In genomic region chr21:38597436-38597835, GRCh38 we compare ENCODE assay signal across 15 cellular contexts.
"Had no signal": no experiment of that assay in that cellular context is flagged by ENCODE, and none has a peak within 500 bp of the region (broad histone marks: within the 10 kb centered on the region; RNA-seq: fewer than 3 reads in every experiment).

No MANE protein-coding gene starts in this region.

- DNase-seq: activated CD4-positive, alpha-beta T cell treated with anti-CD3 and anti-CD28 coated beads, Interleukin-2, amount 50 U/mL, for 48 hours; activated CD4-positive, CD25-positive, alpha-beta regulatory T cell treated with anti-CD3 and anti-CD28 coated beads, Interleukin-2, amount 50 U/mL, for 72 hours; activated CD8-positive, alpha-beta memory T cell treated with anti-CD3 and anti-CD28 coated beads, Interleukin-2, amount 10 ng/mL, durations not matched to agents 7 days and 5 days; activated effector memory CD4-positive, alpha-beta T cell treated with anti-CD3 and anti-CD28 coated beads, Interleukin-2, amount 50 U/mL, for 16 hours; activated T-cell treated with anti-CD3 and anti-CD28 coated beads, Interleukin-2, amount 50 U/mL, for 24 hours; amygdala; brain microvascular endothelial cell; dermis blood vessel endothelial cell; endodermal cell; esophagus squamous epithelium; heart right ventricle; stimulated activated CD4-positive, alpha-beta T cell treated with anti-CD3 and anti-CD28 coated beads, Interleukin-12 subunit alpha, Interleukin-12 subunit beta, amount 100 ng/mL, for 4 hours; stimulated activated CD4-positive, alpha-beta T cell treated with anti-CD3 and anti-CD28 coated beads, Interleukin-2, amount 100 ng/mL, for 48 hours; stimulated activated CD8-positive, alpha-beta memory T cell treated with anti-CD3 and anti-CD28 coated beads, Interleukin-4, amount 100 ng/mL, for 48 hours had no signal

- H3K4me1 ChIP-seq: heart right ventricle had no signal

- ATAC-seq: activated CD8-positive, alpha-beta memory T cell treated with anti-CD3 and anti-CD28 coated beads, Interleukin-2, amount 10 ng/mL, durations not matched to agents 7 days and 5 days; heart right ventricle; sciatic nerve had no signal

- H3K27ac ChIP-seq: brain microvascular endothelial cell, heart right ventricle had no signal
